ENCODE assay signal across 8 cellular contexts in the genomic region with DNA sequence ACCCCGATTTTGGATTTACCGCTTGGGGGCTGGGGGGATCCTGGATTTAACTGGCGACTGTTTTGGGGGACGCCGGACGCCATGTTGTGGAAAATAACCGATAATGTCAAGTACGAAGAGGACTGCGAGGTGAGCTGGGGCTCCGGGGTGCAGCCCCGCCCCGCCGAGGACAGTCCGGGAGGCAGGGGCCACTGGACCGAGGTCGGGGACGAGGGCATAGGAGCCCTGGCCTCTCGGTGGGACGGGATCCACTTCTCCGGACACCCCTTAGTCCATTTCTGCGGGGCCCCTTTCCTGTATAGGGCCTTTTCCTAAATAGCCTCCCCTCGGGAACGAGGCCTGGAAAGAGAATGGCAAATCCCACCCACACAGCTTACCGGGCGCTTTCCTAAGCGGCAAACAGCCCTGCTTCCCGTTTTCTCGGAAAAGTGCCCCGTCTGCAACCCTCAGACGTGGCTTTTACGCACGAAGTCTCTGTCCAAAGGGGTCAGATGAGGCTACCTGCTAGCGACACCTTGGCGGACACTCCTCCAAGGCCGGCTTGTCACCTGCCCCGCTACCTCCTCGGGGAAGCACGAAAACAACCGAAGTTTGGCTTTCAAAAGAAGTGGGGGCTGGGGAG. TPM values are rescaled to one million over a fixed set of nuclear protein-coding genes. Genes with fewer than 3 reads are reported as not detected.
A peak's percentile ranks its signal among the peaks of the same experiment; 100 is the strongest.
DNase-seq lines count a peak whose midpoint lies in the region; ATAC-seq and TF ChIP-seq lines count a peak whose summit lies in the region.
"Had no signal": no experiment of that assay in that cellular context is flagged by ENCODE, and none has a peak within 500 bp of the region (broad histone marks: within the 10 kb centered on the region; RNA-seq: fewer than 3 reads in every experiment).

No MANE protein-coding gene starts in this region.

- no peaks in the 10 kb centered on the region for H3K9me2 ChIP-seq in PC-3 (replicated peaks; ENCODE audit: low read length)

- no peaks in the 10 kb centered on the region for H3F3A ChIP-seq in PC-3 (ENCODE audit: low read length, unreplicated experiment)

- peak overlapping the region; percentile 95 for H3K9ac ChIP-seq in PC-3 (ENCODE audit: low read length)
- no peak overlapping the region for H3K9ac ChIP-seq in skeletal muscle satellite cell (ENCODE audit: low read depth, low read length)

- CTCF ChIA-PET in PC-3 (lab: Charles Lee) = interaction anchor here (0.6 to 3.5 kb wide), 11 partner anchors 23 to 431 kb away, joined by 3 to 19 read pairs (median 3); no protein-coding TSS in a partner anchor

- H3K27me3 ChIP-seq in PC-3 (ENCODE audit: low read length) = no peaks in the 10 kb centered on the region
- peaks cover 77% of the 10 kb centered on the region for H3K27me3 ChIP-seq in skeletal muscle satellite cell (ENCODE audit: control insufficient read depth, insufficient read depth, low read length)

- DNase-seq in GM13976 (ENCODE audit: low spot score) = peak; percentile 38
- DNase-seq in PC-3 = peak; percentile 14
- no peak for DNase-seq in fibroblast of pulmonary artery (ENCODE audit: low read depth)
- no peak for DNase-seq in pons (ENCODE audit: low spot score)
- DNase-seq in midbrain (lab: John Stamatoyannopoulos, UW) = no peak
- DNase-seq in NCI-H2081 (lab: John Stamatoyannopoulos, UW) = no peak

- H3K4me2 ChIP-seq in PC-3 (ENCODE audit: low read length) (peak overlapping the region; percentile 84), skeletal muscle satellite cell (ENCODE audit: low read length) (peak overlapping the region; percentile 20)

- BruUV-seq in PC-3 (replicated peaks; lab: Mats Ljungman, UMichigan) = TSS peak; percentile 71

- peak overlapping the region; percentile 75 for H2AFZ ChIP-seq in PC-3 (ENCODE audit: low read length)

- H4K20me1 ChIP-seq in PC-3 (ENCODE audit: low read length) = peaks cover 24% of the 10 kb centered on the region

- H3K79me2 ChIP-seq in PC-3 (ENCODE audit: low read length) = peaks cover 55% of the 10 kb centered on the region

- H3K4me1 ChIP-seq in PC-3 (ENCODE audit: insufficient read depth, low read length) = peaks cover 27% of the 10 kb centered on the region
- no peaks in the 10 kb centered on the region for H3K4me1 ChIP-seq in skeletal muscle satellite cell (ENCODE audit: control insufficient read depth, insufficient read depth, low read length)

- POLR2A ChIA-PET in PC-3 (lab: Charles Lee; ENCODE audit: unreplicated experiment) = interaction anchor here (0.6 to 1.0 kb wide), 5 partner anchors 35 to 232 kb away, joined by 3 read pairs; no protein-coding TSS in a partner anchor

- in situ Hi-C loops in GM13976 (cut with MboI; ENCODE audit: low sequenced_read_pairs, unreplicated experiment) = no loop called here

- intact Hi-C loops in PC-3 (cut with micrococcal nuclease) = loop anchor here (1.0 to 5.0 kb wide), 7 partner anchors 59 to 358 kb away; no protein-coding TSS in a partner anchor

- H3K4me3 ChIP-seq in PC-3 (ENCODE audit: low read length) (peak overlapping the region; percentile 84), fibroblast of pulmonary artery (replicated peaks; ENCODE audit: low read depth, low read length) (peak overlapping the region; percentile 27), skeletal muscle satellite cell (ENCODE audit: low read length) (no peak overlapping the region)

- peak overlapping the region; percentile 82 for H3K27ac ChIP-seq in PC-3 (ENCODE audit: low read length)

- TF ChIP-seq CTCF in GM13976 (IDR thresholded peaks at IDR 0.05; ENCODE audit: borderline replicate concordance, control extremely low read depth, extremely low read depth, insufficient read depth, missing control alignments) (no peak), PC-3 (conservative IDR thresholded peaks at IDR 0.05; ENCODE audit: low read depth, low read length) (no peak), fibroblast of pulmonary artery (IDR thresholded peaks at IDR 0.05; ENCODE audit: low read length, missing control alignments) (no peak)

- ATAC-seq in PC-3 = 0 out of 2 replicates have a peak, but pooled peaks have one; percentile 1

- peaks cover 24% of the 10 kb centered on the region for H3K36me3 ChIP-seq in PC-3 (ENCODE audit: low read depth, low read length)
- no peaks in the 10 kb centered on the region for H3K36me3 ChIP-seq in skeletal muscle satellite cell (ENCODE audit: insufficient read depth, low read length)
- H3K36me3 ChIP-seq: adrenal gland had no signal

- H3K9me3 ChIP-seq in PC-3 (ENCODE audit: low read length) = no peaks in the 10 kb centered on the region
- H3K9me3 ChIP-seq in skeletal muscle satellite cell (replicated peaks; ENCODE audit: low read length) = no peaks in the 10 kb centered on the region
- H3K9me3 ChIP-seq: adrenal gland had no signal

RNA-seq across cellular contexts. Expression of gene TFAP2C, which starts 0.5 kb away (rescaled TPM):
- total RNA-seq in PC-3 (2014; rRNA removed) = 36.3 and 37.6 TPM in 2 replicates
- total RNA-seq in skeletal muscle satellite cell (2012; rRNA removed) = under 0.01 and 0.25 TPM in 2 replicates

Comparison
In these comparisons a context has a peak if more than half of its experiments do, and no peak if none do; other contexts are left out.
1. DNase-seq: peak in GM13976 (single experiment) and PC-3 (single experiment); none in fibroblast of pulmonary artery (single experiment), pons (single experiment), midbrain (single experiment) and NCI-H2081 (0 of 2).